12 cellular contexts compared by ENCODE assay signal in genomic region chr4:11615601-11616000, GRCh38.
DNase-seq lines count a peak whose midpoint lies in the region; ATAC-seq, FAIRE-seq and TF ChIP-seq lines count a peak whose summit lies in the region.
"Had no signal": no experiment of that assay in that cellular context is flagged by ENCODE, and none has a peak within 500 bp of the region (broad histone marks: within the 10 kb centered on the region; RNA-seq: fewer than 3 reads in every experiment).

No MANE protein-coding gene starts in this region.

- peaks cover 91% of the 10 kb centered on the region for H3K4me1 Mint-ChIP-seq in Calu3 (ENCODE audit: low read depth, unreplicated experiment)

- no peaks in the 10 kb centered on the region for H3K36me3 ChIP-seq in bronchial epithelial cell (ENCODE audit: control insufficient read depth, insufficient read depth, low read length)

- CTCF ChIA-PET in Calu3 (lab: Charles Lee) = no interaction called here

- peaks cover 32% of the 10 kb centered on the region for H3K4me1 ChIP-seq in foreskin keratinocyte

- peak overlapping the region; percentile 76 for H3K27ac ChIP-seq in foreskin keratinocyte

- no peaks in the 10 kb centered on the region for H3K9me3 Mint-ChIP-seq in Calu3 (ENCODE audit: low read depth, unreplicated experiment)

- H3K36me3 Mint-ChIP-seq in Calu3 (ENCODE audit: insufficient read depth, unreplicated experiment) = peaks cover 58% of the 10 kb centered on the region

- H3K4me3 Mint-ChIP-seq in Calu3 (ENCODE audit: low read depth, unreplicated experiment) = peak overlapping the region; percentile 30

- DNase-seq in Calu3 (no peak), NCI-H1694 (lab: John Stamatoyannopoulos, UW) (peak; percentile 16), bronchial epithelial cell (ENCODE audit: low read depth) (peak; percentile 74), foreskin keratinocyte (peak in 1 of 2 donors; percentile 65), NCI-H146 (lab: John Stamatoyannopoulos, UW) (no peak), occipital lobe (lab: John Stamatoyannopoulos, UW) (no peak), posterior vena cava (ENCODE audit: low spot score) (no peak)
- no peak for DNase-seq in activated CD4-positive, alpha-beta T cell treated with anti-CD3 and anti-CD28 coated beads, Interleukin-2, amount 50 U/mL, for 1 hour
- DNase-seq: Caco-2, H7, NCI-H526 treated with DMSO at 0.1 percent for 48 hours, SHP77 had no signal

- FAIRE-seq in bronchial epithelial cell (lab: Jason Lieb, UNC) = no peak

- H3K27me3 ChIP-seq in bronchial epithelial cell (ENCODE audit: control insufficient read depth, insufficient read depth, low read length) (no peaks in the 10 kb centered on the region), foreskin keratinocyte (no peaks in the 10 kb centered on the region)

- TF ChIP-seq CTCF in Calu3 (IDR thresholded peaks at IDR 0.05; ENCODE audit: unreplicated experiment) = no peak
- TF ChIP-seq CTCF in bronchial epithelial cell (IDR thresholded peaks at IDR 0.05; ENCODE audit: insufficient read depth, low read length, severe bottlenecking) = no peak
- TF ChIP-seq CTCF in foreskin keratinocyte (conservative IDR thresholded peaks at IDR 0.05) = no peak

- H3K27ac Mint-ChIP-seq in Calu3 (ENCODE audit: unreplicated experiment) = peak overlapping the region; percentile 89

- intact Hi-C loops in Calu3 (cut with micrococcal nuclease; ENCODE audit: unreplicated experiment) (no loop called here), posterior vena cava (cut with DNase I) (no loop called here)

- H3K27me3 Mint-ChIP-seq in Calu3 (ENCODE audit: unreplicated experiment) = no peaks in the 10 kb centered on the region

- BruUV-seq in Calu3 (replicated peaks; lab: Mats Ljungman, UMichigan) = no TSS peak

- no peak for ATAC-seq in foreskin keratinocyte

- H3K4me3 ChIP-seq in bronchial epithelial cell (ENCODE audit: low read depth, low read length) = no peak overlapping the region

Comparison
In these comparisons a context has a peak if more than half of its experiments do, and no peak if none do; other contexts are left out.
1. DNase-seq: peak in NCI-H1694 (single experiment) and bronchial epithelial cell (single experiment); none in Calu3 (single experiment), NCI-H146 (single experiment), occipital lobe (single experiment), activated CD4-positive, alpha-beta T cell treated with anti-CD3 and anti-CD28 coated beads, Interleukin-2, amount 50 U/mL, for 1 hour (single experiment) and posterior vena cava (single experiment).